In genomic region chr2:200668473-200668872, GRCh38 we compare ENCODE assay signal across 27 cellular contexts.
"Had no signal": no experiment of that assay in that cellular context is flagged by ENCODE, and none has a peak within 500 bp of the region (broad histone marks: within the 10 kb centered on the region; RNA-seq: fewer than 3 reads in every experiment).

No MANE protein-coding gene starts in this region.

- H3K36me3 ChIP-seq: ascending aorta, breast epithelium, cardiac muscle cell, colonic mucosa had no signal

- H3K27ac Mint-ChIP-seq: activated CD4-positive, alpha-beta memory T cell treated with anti-CD3 and anti-CD28 coated beads, Interleukin-2, amount 10 ng/mL, durations not matched to agents 7 days and 5 days; activated CD4-positive, alpha-beta T cell treated with anti-CD3 and anti-CD28 coated beads, Interleukin-2, amount 10 ng/mL, durations not matched to agents 7 days and 5 days; activated naive CD4-positive, alpha-beta T cell treated with anti-CD3 and anti-CD28 coated beads, Interleukin-2, amount 10 ng/mL, durations not matched to agents 7 days and 5 days; activated naive CD4-positive, alpha-beta T cell treated with anti-CD3 and anti-CD28 coated beads, Interleukin-2, amount 50 U/mL, for 72 hours; activated naive CD8-positive, alpha-beta T cell treated with anti-CD3 and anti-CD28 coated beads, Interleukin-2, amount 10 ng/mL, durations not matched to agents 7 days and 5 days; activated T-cell treated with anti-CD3 and anti-CD28 coated beads, Interleukin-2, amount 50 U/mL, for 24 hours; activated T-cell treated with anti-CD3 and anti-CD28 coated beads, Interleukin-2, amount 50 U/mL, for 72 hours; brain; WTC11 had no signal

- H3K27ac ChIP-seq: ascending aorta, breast epithelium, cardiac muscle cell, colonic mucosa had no signal

- ATAC-seq: activated naive CD4-positive, alpha-beta T cell treated with anti-CD3 and anti-CD28 coated beads, Interleukin-2, amount 50 U/mL, for 72 hours; activated T-cell treated with anti-CD3 and anti-CD28 coated beads, Interleukin-2, amount 50 U/mL, for 72 hours; esophagus mucosa; WTC11 had no signal

- H3K4me3 Mint-ChIP-seq: activated CD4-positive, alpha-beta memory T cell treated with anti-CD3 and anti-CD28 coated beads, Interleukin-2, amount 10 ng/mL, durations not matched to agents 7 days and 5 days; activated CD4-positive, alpha-beta T cell treated with anti-CD3 and anti-CD28 coated beads, Interleukin-2, amount 10 ng/mL, durations not matched to agents 7 days and 5 days; activated naive CD4-positive, alpha-beta T cell treated with anti-CD3 and anti-CD28 coated beads, Interleukin-2, amount 10 ng/mL, durations not matched to agents 7 days and 5 days; activated naive CD8-positive, alpha-beta T cell treated with anti-CD3 and anti-CD28 coated beads, Interleukin-2, amount 10 ng/mL, durations not matched to agents 7 days and 5 days; activated T-cell treated with anti-CD3 and anti-CD28 coated beads, Interleukin-2, amount 50 U/mL, for 24 hours; activated T-cell treated with anti-CD3 and anti-CD28 coated beads, Interleukin-2, amount 50 U/mL, for 72 hours; brain; WTC11 had no signal

- H3K4me1 Mint-ChIP-seq: brain, WTC11 had no signal

- DNase-seq: activated CD4-positive, alpha-beta memory T cell treated with anti-CD3 and anti-CD28 coated beads, Interleukin-2, amount 10 ng/mL, durations not matched to agents 7 days and 5 days; activated CD4-positive, alpha-beta T cell treated with anti-CD3 and anti-CD28 coated beads for 1 hour; activated CD4-positive, alpha-beta T cell treated with anti-CD3 and anti-CD28 coated beads for 4 hours; activated CD4-positive, alpha-beta T cell treated with anti-CD3 and anti-CD28 coated beads, Interleukin-2, amount 10 ng/mL, durations not matched to agents 7 days and 5 days; activated CD4-positive, alpha-beta T cell treated with anti-CD3 and anti-CD28 coated beads, Interleukin-2, amount 50 U/mL, for 4 hours; activated CD8-positive, alpha-beta memory T cell treated with anti-CD3 and anti-CD28 coated beads, Interleukin-2, amount 50 U/mL, for 48 hours; activated gamma-delta T cell; activated naive CD4-positive, alpha-beta T cell; activated naive CD4-positive, alpha-beta T cell treated with anti-CD3 and anti-CD28 coated beads, Interleukin-2, amount 10 ng/mL, durations not matched to agents 7 days and 5 days; activated naive CD8-positive, alpha-beta T cell treated with anti-CD3 and anti-CD28 coated beads, Interleukin-2, amount 10 ng/mL, durations not matched to agents 7 days and 5 days; activated T-cell treated with anti-CD3 and anti-CD28 coated beads for 4 hours; activated T-cell treated with anti-CD3 and anti-CD28 coated beads, Interleukin-2, amount 50 U/mL, for 24 hours; activated T-cell treated with anti-CD3 and anti-CD28 coated beads, Interleukin-2, amount 50 U/mL, for 72 hours; central memory CD4-positive, alpha-beta T cell; cerebellar nuclear complex; colonic mucosa; effector CD8-positive, alpha-beta T cell; foreskin fibroblast; head of caudate nucleus; T-helper 2 cell had no signal

- H3K36me3 Mint-ChIP-seq: activated naive CD4-positive, alpha-beta T cell treated with anti-CD3 and anti-CD28 coated beads, Interleukin-2, amount 10 ng/mL, durations not matched to agents 7 days and 5 days; activated naive CD4-positive, alpha-beta T cell treated with anti-CD3 and anti-CD28 coated beads, Interleukin-2, amount 50 U/mL, for 72 hours; activated naive CD8-positive, alpha-beta T cell treated with anti-CD3 and anti-CD28 coated beads, Interleukin-2, amount 10 ng/mL, durations not matched to agents 7 days and 5 days; brain; WTC11 had no signal

- H3K27me3 Mint-ChIP-seq: activated CD4-positive, alpha-beta T cell treated with anti-CD3 and anti-CD28 coated beads, Interleukin-2, amount 10 ng/mL, durations not matched to agents 7 days and 5 days had no signal

- H3K9me3 ChIP-seq: ascending aorta, breast epithelium, colonic mucosa had no signal

- H3K27me3 ChIP-seq: ascending aorta, breast epithelium, cardiac muscle cell, colonic mucosa had no signal

- H3K4me1 ChIP-seq: ascending aorta, breast epithelium, colonic mucosa had no signal

- H3K9me3 Mint-ChIP-seq: activated CD4-positive, alpha-beta memory T cell treated with anti-CD3 and anti-CD28 coated beads, Interleukin-2, amount 10 ng/mL, durations not matched to agents 7 days and 5 days; activated CD4-positive, alpha-beta T cell treated with anti-CD3 and anti-CD28 coated beads, Interleukin-2, amount 10 ng/mL, durations not matched to agents 7 days and 5 days; activated naive CD4-positive, alpha-beta T cell treated with anti-CD3 and anti-CD28 coated beads, Interleukin-2, amount 10 ng/mL, durations not matched to agents 7 days and 5 days; activated naive CD8-positive, alpha-beta T cell treated with anti-CD3 and anti-CD28 coated beads, Interleukin-2, amount 10 ng/mL, durations not matched to agents 7 days and 5 days; activated T-cell treated with anti-CD3 and anti-CD28 coated beads, Interleukin-2, amount 50 U/mL, for 24 hours; activated T-cell treated with anti-CD3 and anti-CD28 coated beads, Interleukin-2, amount 50 U/mL, for 72 hours; brain; WTC11 had no signal

- H3K4me3 ChIP-seq: ascending aorta, breast epithelium, cardiac muscle cell, colonic mucosa had no signal
